Comparison of ENCODE assay signal across 20 cellular contexts in the genomic region with DNA sequence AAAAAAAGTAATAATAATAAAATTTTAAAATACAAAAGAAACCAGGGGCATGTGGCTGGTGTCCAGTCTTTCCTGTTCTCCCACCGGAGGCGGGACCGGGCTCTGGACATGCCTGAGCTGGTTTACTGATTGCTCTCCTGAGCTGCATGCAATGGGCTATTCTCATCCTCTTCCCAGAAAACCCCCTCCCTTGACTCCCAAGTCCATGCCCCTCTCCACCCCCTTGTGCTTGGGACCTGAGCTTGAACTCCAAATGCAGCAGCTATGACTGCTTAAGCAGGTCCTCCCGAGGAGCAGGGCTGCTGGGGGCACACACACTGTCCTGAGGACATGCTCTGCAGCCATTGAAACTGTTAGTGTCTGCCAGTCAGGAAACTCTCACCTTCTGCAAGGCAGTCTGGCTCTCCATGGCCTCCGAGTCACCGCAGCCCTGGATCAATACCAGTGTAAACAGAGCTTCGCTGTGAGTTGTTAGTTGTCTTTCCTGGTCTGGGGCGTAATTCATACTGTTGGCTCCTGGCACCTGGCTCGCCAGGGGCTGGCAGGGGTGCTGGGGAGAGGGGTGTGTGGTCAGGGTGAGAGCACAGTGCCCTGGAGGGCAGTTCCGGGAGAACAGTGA. TPM values are rescaled to one million over a fixed set of nuclear protein-coding genes. Genes with fewer than 3 reads are reported as not detected.
DNase-seq lines count a peak whose midpoint lies in the region; ATAC-seq, FAIRE-seq and TF ChIP-seq lines count a peak whose summit lies in the region.
"Had no signal": no experiment of that assay in that cellular context is flagged by ENCODE, and none has a peak within 500 bp of the region (broad histone marks: within the 10 kb centered on the region; RNA-seq: fewer than 3 reads in every experiment).

No MANE protein-coding gene starts in this region.

- CTCF ChIA-PET in H1 (lab: Charles Lee; ENCODE audit: partially characterized antibody), result interaction anchor here (0.5 to 1.6 kb wide), 6 partner anchors 8 to 388 kb away, joined by 3 to 5 read pairs (median 3); no protein-coding TSS in a partner anchor

- H2AK5ac ChIP-seq in H1 (ENCODE audit: low read depth, low read length), result no peak overlapping the region

- intact Hi-C loops in stomach (cut with DNase I; ENCODE audit: low total_unique reads), result no loop called here

- no peak overlapping the region for H3K14ac ChIP-seq in H1 (ENCODE audit: insufficient read length)

- no peaks in the 10 kb centered on the region for H3K79me2 ChIP-seq in H1 (ENCODE audit: control insufficient read depth in 1 of 2, insufficient read depth in 2 of 2, low read length in 2 of 2)

- no peak overlapping the region for H3K4ac ChIP-seq in H1 (replicated peaks; ENCODE audit: insufficient read length, low read depth, low read length)

- TF ChIP-seq CTCF in H1 (IDR thresholded peaks at IDR 0.05; ENCODE audit: control extremely low read depth in 1 of 3, insufficient read depth in 1 of 3, low read depth in 1 of 3, low read length in 3 of 3) (no peak), stomach (IDR thresholded peaks at IDR 0.05) (no peak), right atrium auricular region (IDR thresholded peaks at IDR 0.05) (no peak)

- no peak overlapping the region for H2BK5ac ChIP-seq in H1 (ENCODE audit: low read depth, low read length)

- H3K79me1 ChIP-seq in H1 (ENCODE audit: low read depth, low read length), result no peaks in the 10 kb centered on the region

- H3K56ac ChIP-seq in H1 (replicated peaks; ENCODE audit: insufficient read length, low read depth, low read length), result no peak overlapping the region

- H3K23me2 ChIP-seq in H1 (ENCODE audit: low read depth, low read length), result no peaks in the 10 kb centered on the region

- no peak for TF ChIP-seq RAD21 in H1 (IDR thresholded peaks at IDR 0.05 in 1 of 2, conservative IDR thresholded peaks at IDR 0.05 in 1 of 2; ENCODE audit: low read depth in 2 of 2, low read length in 2 of 2)

- TF ChIP-seq POLR2A in H1 (IDR thresholded peaks at IDR 0.05; ENCODE audit: control extremely low read depth in 1 of 2, low read depth in 2 of 2, low read length in 2 of 2) (no peak), stomach (IDR thresholded peaks at IDR 0.05) (no peak)

- no peak for ATAC-seq in HG02970 (IDR thresholded peaks at IDR 0.05; ENCODE audit: low FRiP score, unreplicated experiment)
- ATAC-seq: effector memory CD8-positive, alpha-beta T cell had no signal

- H2BK120ac ChIP-seq in H1 (replicated peaks; ENCODE audit: low read depth, low read length), result no peak overlapping the region

- H4K8ac ChIP-seq in H1 (ENCODE audit: extremely low read depth, insufficient read depth, low read length), result no peak overlapping the region

- H3K4me3 ChIP-seq in H1 (ENCODE audit: extremely low read depth in 1 of 4, insufficient read depth in 2 of 4, low read depth in 3 of 4, low read length in 4 of 4) (no peak overlapping the region), stomach (no peak overlapping the region), right atrium auricular region (no peak overlapping the region)
- H3K4me3 ChIP-seq: BLaER1 treated with 17β-estradiol and CSF1 and Interleukin-3, amounts not matched to agents 10 nM and 100 nM; cardiac muscle cell had no signal

- 86% methylated on average over 10 of the region's 10 CpGs; no CpG with 5 or more reads in 1 of the 2 experiments for WGBS in H1 (ENCODE audit: extremely low coverage in 1 of 2, insufficient coverage in 1 of 2, insufficient read length in 1 of 2, insufficient replicate concordance in 2 of 2, low coverage in 1 of 2, low lambda C conversion rate in 2 of 2, missing lambda C conversion rate in 1 of 2), 2 experiments
- WGBS in stomach, 5 donors, result 22 to 43% (median 32%) methylated on average over 6 to 10 of the region's 10 CpGs

- DNase-seq in NCI-H2107 treated with DMSO at 0.1 percent for 48 hours (lab: John Stamatoyannopoulos, UW; ENCODE audit: unreplicated experiment), result peak; percentile 19
- no peak for DNase-seq in NCI-H2107 (lab: John Stamatoyannopoulos, UW)
- DNase-seq in NCI-H748 treated with DMSO at 0.1 percent for 48 hours (lab: John Stamatoyannopoulos, UW), result peak; percentile 81
- no peak for DNase-seq in H1 (ENCODE audit: low read depth in 1 of 2, low spot score in 2 of 2)
- DNase-seq in stomach, result peak; percentile 40
- no peak for DNase-seq in right atrium auricular region (ENCODE audit: low spot score)
- DNase-seq in activated CD8-positive, alpha-beta memory T cell treated with anti-CD3 and anti-CD28 coated beads, Interleukin-2, amount 50 U/mL, for 48 hours, result no peak
- DNase-seq: activated CD4-positive, alpha-beta T cell treated with anti-CD3 and anti-CD28 coated beads, Interleukin-2, amount 50 U/mL, for 4 hours; activated T-cell treated with anti-CD3 and anti-CD28 coated beads, Interleukin-2, amount 50 U/mL, for 24 hours; effector memory CD8-positive, alpha-beta T cell; NCI-H1436 treated with DMSO at 0.1 percent for 48 hours; NCI-H510A treated with DMSO at 0.1 percent for 48 hours; stimulated activated CD4-positive, alpha-beta T cell treated with anti-CD3 and anti-CD28 coated beads, Interleukin-12 subunit alpha, Interleukin-12 subunit beta, amount 100 ng/mL, for 4 hours; stimulated activated naive CD4-positive, alpha-beta T cell; SW 1271 had no signal

- H3K9me3 ChIP-seq in H1 (ENCODE audit: insufficient read depth in 2 of 2, low read depth in 1 of 2, low read length in 1 of 2), result 0 out of 4 replicates have a peak, but pooled peaks cover under 1% of the 10 kb centered on the region in 2 experiments
- H3K9me3 ChIP-seq in stomach, result peaks cover 0 to 5% (median under 1%) of the 10 kb centered on the region in 4 donors
- H3K9me3 ChIP-seq in right atrium auricular region, result peaks cover 0 to 6% of the 10 kb centered on the region in 2 donors

- no peak overlapping the region for H2BK15ac ChIP-seq in H1 (ENCODE audit: low read length)

- no peak overlapping the region for H2BK20ac ChIP-seq in H1 (ENCODE audit: low read length)

- H2AFZ ChIP-seq in H1 (ENCODE audit: low read length), result peak overlapping the region; percentile 70; the same call in 1 of the 2 replicates

- H3K4me2 ChIP-seq in H1 (ENCODE audit: insufficient read depth in 1 of 2, low read depth in 2 of 2, low read length in 2 of 2), result no peak overlapping the region
- H3K4me2 ChIP-seq: BLaER1 treated with 17β-estradiol and CSF1 and Interleukin-3, amounts not matched to agents 10 nM and 100 nM; KMS-11 had no signal

- peaks cover 0 to 2% of the 10 kb centered on the region in 2 experiments for H4K20me1 ChIP-seq in H1 (replicated peaks in 1 of 2; ENCODE audit: control insufficient read depth in 1 of 2, insufficient read depth in 2 of 2, low read length in 2 of 2)
- H4K20me1 ChIP-seq: BLaER1 treated with 17β-estradiol and CSF1 and Interleukin-3, amounts not matched to agents 10 nM and 100 nM had no signal

- H3K27ac ChIP-seq in H1 (ENCODE audit: low read depth, low read length), result no peak overlapping the region
- no peak overlapping the region for H3K27ac ChIP-seq in stomach
- H3K27ac ChIP-seq in right atrium auricular region, result no peak overlapping the region
- H3K27ac ChIP-seq: 22Rv1; BLaER1 treated with 17β-estradiol and CSF1 and Interleukin-3, amounts not matched to agents 10 nM and 100 nM; cardiac muscle cell; KMS-11 had no signal

- no peak for TF ChIP-seq EP300 in H1 (IDR thresholded peaks at IDR 0.05; ENCODE audit: borderline replicate concordance in 1 of 2, low read depth in 2 of 2, low read length in 2 of 2)
- TF ChIP-seq EP300 in stomach (IDR thresholded peaks at IDR 0.05), result no peak

- no peak for FAIRE-seq in H1 (lab: Jason Lieb, UNC)

- POLR2A ChIA-PET in H1 (lab: Charles Lee; ENCODE audit: partially characterized antibody), result no interaction called here

- H2BK12ac ChIP-seq in H1 (ENCODE audit: low read depth, low read length), result peak overlapping the region; percentile 39; the same call in 1 of the 2 replicates

- no peaks in the 10 kb centered on the region for H3K27me3 ChIP-seq in H1 (replicated peaks in 1 of 4; ENCODE audit: control insufficient read depth in 3 of 4, extremely low read depth in 1 of 4, insufficient read depth in 3 of 4, low read length in 3 of 4)
- peaks cover 0 to 11% (median 0%) of the 10 kb centered on the region in 3 donors for H3K27me3 ChIP-seq in stomach
- H3K27me3 ChIP-seq in right atrium auricular region, result no peaks in the 10 kb centered on the region
- H3K27me3 ChIP-seq: BLaER1 treated with 17β-estradiol and CSF1 and Interleukin-3, amounts not matched to agents 10 nM and 100 nM; cardiac muscle cell had no signal

- no peak overlapping the region for H3K23ac ChIP-seq in H1 (ENCODE audit: insufficient read length)

- H4K91ac ChIP-seq in H1 (replicated peaks; ENCODE audit: insufficient read length, low read length), result no peak overlapping the region

- H3K36me3 ChIP-seq in H1 (ENCODE audit: control insufficient read depth in 2 of 4, insufficient read depth in 4 of 4, low read length in 3 of 4), result no peaks in the 10 kb centered on the region
- no peaks in the 10 kb centered on the region for H3K36me3 ChIP-seq in stomach
- no peaks in the 10 kb centered on the region for H3K36me3 ChIP-seq in right atrium auricular region
- H3K36me3 ChIP-seq: BLaER1 treated with 17β-estradiol and CSF1 and Interleukin-3, amounts not matched to agents 10 nM and 100 nM; cardiac muscle cell had no signal

- no peak overlapping the region; the same call in 1 of the 2 replicates for H3K18ac ChIP-seq in H1 (ENCODE audit: extremely low read depth, low read length)

- H3K9ac ChIP-seq in H1 (replicated peaks in 1 of 4; ENCODE audit: extremely low read depth in 1 of 4, low read depth in 3 of 4, low read length in 3 of 4), result no peak overlapping the region
- H3K9ac ChIP-seq: BLaER1 treated with 17β-estradiol and CSF1 and Interleukin-3, amounts not matched to agents 10 nM and 100 nM; KMS-11 had no signal

- no peaks in the 10 kb centered on the region for H3K4me1 ChIP-seq in H1 (replicated peaks in 1 of 4; ENCODE audit: control insufficient read depth in 3 of 4, insufficient read depth in 4 of 4, low read length in 3 of 4)
- peaks cover 0 to 8% (median 3%) of the 10 kb centered on the region in 4 donors for H3K4me1 ChIP-seq in stomach
- H3K4me1 ChIP-seq in right atrium auricular region, result no peaks in the 10 kb centered on the region
- H3K4me1 ChIP-seq: BLaER1 treated with 17β-estradiol and CSF1 and Interleukin-3, amounts not matched to agents 10 nM and 100 nM had no signal

- no peak overlapping the region for H4K5ac ChIP-seq in H1 (ENCODE audit: insufficient read length, low read depth, low read length)

RNA-seq across cellular contexts. Expression of gene CHST8, which starts 41.6 kb away (rescaled TPM):
- total RNA-seq in H1 (2021; fragmentation: NEBNext Ultra II Directional; extraction: Animal tissue kit (Norgen Biotek cat#: 25700)), result 9.9 and 10.8 TPM in 2 replicates
- 28.2 and 31.7 TPM in 2 replicates for polyA plus RNA-seq in H1 (2011; rRNA removed)
- 18.3 TPM for polyA plus RNA-seq in H1 (2011; cell fraction: cytosol; rRNA removed)
- polyA plus RNA-seq in H1 (2011; cell fraction: nucleus; rRNA removed), result 17.5 TPM
- 8.5 to 16.5 TPM (median 13.2 TPM) in 4 replicates for polyA plus RNA-seq in H1 (2012, experiment 1 of 2)
- polyA plus RNA-seq in H1 (2012, experiment 2 of 2), result 13.0 TPM
- 28.1 TPM for polyA plus RNA-seq in H1 (2013, experiment 1 of 2)
- polyA plus RNA-seq in H1 (2013, experiment 2 of 2), result 23.8 TPM
- polyA minus RNA-seq in H1 (2011; rRNA and poly(A)+ RNA removed), result 4.3 and 4.8 TPM in 2 replicates
- polyA minus RNA-seq in H1 (2011; cell fraction: cytosol; rRNA and poly(A)+ RNA removed), result 12.9 TPM
- 8.1 TPM for polyA minus RNA-seq in H1 (2011; cell fraction: nucleus; rRNA and poly(A)+ RNA removed)
- 10 to 100 TPM in 1 of 5 donors, not detected in 4; 25.5 TPM for total RNA-seq in stomach
- polyA plus RNA-seq in stomach, result under 1 TPM in 1 of 3 donors, not detected in 2; 0.23 TPM
- total RNA-seq in right atrium auricular region, result under 1 TPM in 1 of 2 donors, not detected in 1; 0.43 TPM

RNA-seq across cellular contexts. Expression of gene PEPD, which starts 58.5 kb away (rescaled TPM):
- total RNA-seq in H1 (2021; fragmentation: NEBNext Ultra II Directional; extraction: Animal tissue kit (Norgen Biotek cat#: 25700)), result 84.1 and 86.4 TPM in 2 replicates
- 178 and 195 TPM in 2 replicates for polyA plus RNA-seq in H1 (2011; rRNA removed)
- polyA plus RNA-seq in H1 (2011; cell fraction: cytosol; rRNA removed), result 144 TPM
- 128 TPM for polyA plus RNA-seq in H1 (2011; cell fraction: nucleus; rRNA removed)
- polyA plus RNA-seq in H1 (2012, experiment 1 of 2), result 82.7 to 110 TPM (median 107 TPM) in 4 replicates
- 153 TPM for polyA plus RNA-seq in H1 (2012, experiment 2 of 2)
- 63.2 TPM for polyA plus RNA-seq in H1 (2013, experiment 1 of 2)
- 57.0 TPM for polyA plus RNA-seq in H1 (2013, experiment 2 of 2)
- polyA minus RNA-seq in H1 (2011; rRNA and poly(A)+ RNA removed), result 84.8 and 107 TPM in 2 replicates
- polyA minus RNA-seq in H1 (2011; cell fraction: cytosol; rRNA and poly(A)+ RNA removed), result 51.7 TPM
- 37.1 TPM for polyA minus RNA-seq in H1 (2011; cell fraction: nucleus; rRNA and poly(A)+ RNA removed)
- 10 to 100 TPM in 4 of 5 donors, 1 to 10 TPM in 1; 8.8 to 99.4 (median 23.9) TPM for total RNA-seq in stomach
- polyA plus RNA-seq in stomach, result 10 to 100 TPM; 36.8 to 54.7 (median 49.3) TPM
- total RNA-seq in right atrium auricular region, result 10 to 100 TPM; 27.1 to 38.9 TPM

Comparison
In these comparisons a context has a peak if more than half of its experiments do, and no peak if none do; other contexts are left out.
1. DNase-seq: peak in NCI-H2107 treated with DMSO at 0.1 percent for 48 hours (single experiment), NCI-H748 treated with DMSO at 0.1 percent for 48 hours (single experiment) and stomach (single experiment); none in NCI-H2107 (single experiment), H1 (0 of 2), right atrium auricular region (single experiment) and activated CD8-positive, alpha-beta memory T cell treated with anti-CD3 and anti-CD28 coated beads, Interleukin-2, amount 50 U/mL, for 48 hours (single experiment).